1 cellular context compared by ENCODE assay signal in the genomic region with DNA sequence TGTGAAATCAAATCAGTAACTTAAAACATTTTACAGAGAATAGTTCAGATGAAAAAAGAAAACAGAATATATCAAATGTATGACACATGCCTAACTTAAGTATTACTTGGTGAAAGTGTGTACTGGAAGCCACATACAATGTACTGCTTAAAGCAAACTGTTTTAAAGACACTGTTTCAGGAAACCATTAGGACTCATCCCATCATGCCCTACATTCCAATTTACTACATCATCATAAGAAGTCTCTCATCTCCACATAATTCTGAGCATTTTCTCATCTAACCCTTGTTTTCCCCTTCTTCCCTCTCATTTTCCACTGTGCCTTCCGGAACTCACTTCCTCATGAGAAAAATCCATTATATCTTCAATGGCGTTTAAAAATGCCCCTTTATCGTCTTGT.
TF ChIP-seq lines count a peak whose summit lies in the region.

No MANE protein-coding gene starts in this region.

TF ChIP-seq in HEK293T, 16 proteins besides CTCF, POLR2A, EP300 and RAD21 (continued from another document):
- TF ChIP-seq SP1 (IDR thresholded peaks at IDR 0.05), result no peak
- TF ChIP-seq, protein P1, sequence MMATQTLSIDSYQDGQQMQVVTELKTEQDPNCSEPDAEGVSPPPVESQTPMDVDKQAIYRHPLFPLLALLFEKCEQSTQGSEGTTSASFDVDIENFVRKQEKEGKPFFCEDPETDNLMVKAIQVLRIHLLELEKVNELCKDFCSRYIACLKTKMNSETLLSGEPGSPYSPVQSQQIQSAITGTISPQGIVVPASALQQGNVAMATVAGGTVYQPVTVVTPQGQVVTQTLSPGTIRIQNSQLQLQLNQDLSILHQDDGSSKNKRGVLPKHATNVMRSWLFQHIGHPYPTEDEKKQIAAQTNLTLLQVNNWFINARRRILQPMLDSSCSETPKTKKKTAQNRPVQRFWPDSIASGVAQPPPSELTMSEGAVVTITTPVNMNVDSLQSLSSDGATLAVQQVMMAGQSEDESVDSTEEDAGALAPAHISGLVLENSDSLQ (IDR thresholded peaks at IDR 0.05), result no peak
- TF ChIP-seq FOXA1 (IDR thresholded peaks at IDR 0.05), result no peak
- TF ChIP-seq FOXM1 (IDR thresholded peaks at IDR 0.05; ENCODE audit: borderline replicate concordance), result no peak
- TF ChIP-seq TARDBP (IDR thresholded peaks at IDR 0.05), result no peak
- no peak for TF ChIP-seq NFRKB (IDR thresholded peaks at IDR 0.05)
- no peak for TF ChIP-seq ARNT (IDR thresholded peaks at IDR 0.05)
- TF ChIP-seq ZNF384 (IDR thresholded peaks at IDR 0.05), result no peak
TF ChIP-seq in HEK293T: peak in this region for 0.
